Comparison of ENCODE assay signal across 24 cellular contexts in the genomic region with DNA sequence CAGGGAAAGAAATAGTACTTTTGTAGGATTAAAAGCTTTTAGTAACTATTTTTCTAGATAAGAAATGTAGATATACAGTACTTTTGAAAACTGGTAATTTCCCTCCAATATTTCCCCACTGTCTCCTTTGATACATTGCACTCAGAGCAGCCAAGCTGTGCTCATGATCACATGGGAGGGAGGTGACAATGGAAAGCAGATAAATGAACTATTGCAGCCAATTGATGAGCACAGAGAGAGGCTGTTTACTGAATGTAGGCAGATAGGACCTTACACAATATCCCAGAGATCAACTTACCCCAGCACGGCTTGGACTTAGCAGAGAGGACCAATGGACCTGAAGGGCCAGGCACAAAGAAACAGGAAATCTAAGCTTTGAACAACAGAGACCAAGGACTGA.
"Had no signal": no experiment of that assay in that cellular context is flagged by ENCODE, and none has a peak within 500 bp of the region (broad histone marks: within the 10 kb centered on the region; RNA-seq: fewer than 3 reads in every experiment).

No MANE protein-coding gene starts in this region.

- H3K9me3 Mint-ChIP-seq: activated B cell treated with CpG ODN at 0.5 μM for 24 hours; activated CD4-positive, alpha-beta memory T cell treated with anti-CD3 and anti-CD28 coated beads for 36 hours; activated CD4-positive, alpha-beta T cell treated with anti-CD3 and anti-CD28 coated beads, Interleukin-2, amount 10 ng/mL, durations not matched to agents 7 days and 5 days; activated naive CD4-positive, alpha-beta T cell treated with anti-CD3 and anti-CD28 coated beads for 36 hours; activated naive CD8-positive, alpha-beta T cell treated with anti-CD3 and anti-CD28 coated beads for 36 hours; activated T-cell treated with anti-CD3 and anti-CD28 coated beads, Interleukin-2, amount 50 U/mL, for 4 hours had no signal

- H3K4me3 Mint-ChIP-seq: activated B cell treated with CpG ODN at 0.5 μM for 24 hours; activated CD4-positive, alpha-beta memory T cell treated with anti-CD3 and anti-CD28 coated beads for 36 hours; activated CD4-positive, alpha-beta T cell treated with anti-CD3 and anti-CD28 coated beads, Interleukin-2, amount 10 ng/mL, durations not matched to agents 7 days and 5 days; activated naive CD4-positive, alpha-beta T cell treated with anti-CD3 and anti-CD28 coated beads for 36 hours; activated naive CD8-positive, alpha-beta T cell treated with anti-CD3 and anti-CD28 coated beads for 36 hours; activated T-cell treated with anti-CD3 and anti-CD28 coated beads, Interleukin-2, amount 50 U/mL, for 4 hours; T-helper 17 cell had no signal

- ATAC-seq: activated T-cell treated with anti-CD3 and anti-CD28 coated beads, Interleukin-2, amount 50 U/mL, for 4 hours; PC-3; T-helper 17 cell had no signal

- H3K36me3 Mint-ChIP-seq: activated CD4-positive, alpha-beta memory T cell treated with anti-CD3 and anti-CD28 coated beads for 36 hours; activated naive CD8-positive, alpha-beta T cell treated with anti-CD3 and anti-CD28 coated beads for 36 hours had no signal

- H3K27ac ChIP-seq: breast epithelium had no signal

- H3K27me3 Mint-ChIP-seq: activated B cell treated with CpG ODN at 0.5 μM for 24 hours; activated CD4-positive, alpha-beta memory T cell treated with anti-CD3 and anti-CD28 coated beads for 36 hours; activated CD4-positive, alpha-beta T cell treated with anti-CD3 and anti-CD28 coated beads, Interleukin-2, amount 10 ng/mL, durations not matched to agents 7 days and 5 days had no signal

- H3K4me1 ChIP-seq: breast epithelium had no signal

- H3K4me3 ChIP-seq: breast epithelium had no signal

- H3K27me3 ChIP-seq: breast epithelium had no signal

- H3K9me3 ChIP-seq: breast epithelium had no signal

- FAIRE-seq: RCC 7860 had no signal

- H3K27ac Mint-ChIP-seq: activated B cell treated with CpG ODN at 0.5 μM for 24 hours; activated CD4-positive, alpha-beta memory T cell treated with anti-CD3 and anti-CD28 coated beads for 36 hours; activated CD4-positive, alpha-beta T cell treated with anti-CD3 and anti-CD28 coated beads, Interleukin-2, amount 10 ng/mL, durations not matched to agents 7 days and 5 days; activated naive CD4-positive, alpha-beta T cell treated with anti-CD3 and anti-CD28 coated beads for 36 hours; activated naive CD8-positive, alpha-beta T cell treated with anti-CD3 and anti-CD28 coated beads for 36 hours; T-helper 17 cell had no signal

- DNase-seq: activated B cell treated with CpG ODN at 0.5 μM for 24 hours; activated CD4-positive, alpha-beta memory T cell treated with anti-CD3 and anti-CD28 coated beads for 36 hours; activated CD4-positive, alpha-beta T cell treated with anti-CD3 and anti-CD28 coated beads for 1 hour; activated CD4-positive, alpha-beta T cell treated with anti-CD3 and anti-CD28 coated beads, Interleukin-2, amount 10 ng/mL, durations not matched to agents 7 days and 5 days; activated CD8-positive, alpha-beta memory T cell treated with anti-CD3 and anti-CD28 coated beads for 24 hours; activated effector memory CD4-positive, alpha-beta T cell treated with anti-CD3 and anti-CD28 coated beads, Interleukin-2, amount 50 U/mL, for 16 hours; activated naive CD4-positive, alpha-beta T cell treated with anti-CD3 and anti-CD28 coated beads for 36 hours; activated naive CD8-positive, alpha-beta T cell treated with anti-CD3 and anti-CD28 coated beads for 36 hours; activated T-cell treated with anti-CD3 and anti-CD28 coated beads, Interleukin-2, amount 50 U/mL, for 4 hours; anterior cingulate cortex; caudate nucleus; Kasumi-1; KBM-7; NCI-H1105 treated with DMSO at 0.1 percent for 48 hours; NCI-H1436 treated with DMSO at 0.1 percent for 48 hours; NCI-H187; NCI-H2081; NCI-H446; PC-3; SHP77; T-helper 17 cell; T-helper 9 cell had no signal

- H3K4me1 Mint-ChIP-seq: activated B cell treated with CpG ODN at 0.5 μM for 24 hours; activated CD4-positive, alpha-beta T cell treated with anti-CD3 and anti-CD28 coated beads, Interleukin-2, amount 10 ng/mL, durations not matched to agents 7 days and 5 days; activated naive CD8-positive, alpha-beta T cell treated with anti-CD3 and anti-CD28 coated beads for 36 hours; T-helper 17 cell had no signal

- H3K36me3 ChIP-seq: breast epithelium had no signal
